17 cellular contexts compared by ENCODE assay signal in genomic region chr11:70517996-70518907, GRCh38.
DNase-seq lines count a peak whose midpoint lies in the region; ATAC-seq, FAIRE-seq and TF ChIP-seq lines count a peak whose summit lies in the region.
"Had no signal": no experiment of that assay in that cellular context is flagged by ENCODE, and none has a peak within 500 bp of the region (broad histone marks: within the 10 kb centered on the region; RNA-seq: fewer than 3 reads in every experiment).

No MANE protein-coding gene starts in this region.

- no peaks in the 10 kb centered on the region for H3K9me1 ChIP-seq in keratinocyte (ENCODE audit: control insufficient read depth, extremely low read depth, insufficient read depth, low read length)

- H3K27me3 ChIP-seq in keratinocyte (ENCODE audit: control insufficient read depth, extremely low read depth, insufficient read depth, low read length) = peaks cover 3% of the 10 kb centered on the region
- H3K27me3 ChIP-seq: Peyer's patch, transverse colon had no signal

- H3K79me2 ChIP-seq in keratinocyte (ENCODE audit: control insufficient read depth, insufficient read depth, low read length) = no peaks in the 10 kb centered on the region

- FAIRE-seq in keratinocyte (lab: Jason Lieb, UNC) = no peak
- FAIRE-seq: HTR-8/SVneo, islet of Langerhans had no signal

- TF ChIP-seq CTCF in AG09309 (IDR thresholded peaks at IDR 0.05; ENCODE audit: control insufficient read depth, insufficient read depth, low read depth, low read length, missing control alignments) = no peak
- TF ChIP-seq CTCF in keratinocyte (optimal IDR thresholded peaks at IDR 0.05 in 1 of 3, IDR thresholded peaks at IDR 0.05 in 1 of 3, conservative IDR thresholded peaks at IDR 0.05 in 1 of 3; ENCODE audit: extremely low read depth in 1 of 3, insufficient read depth in 2 of 3, low read length in 3 of 3) = no peak

- H3K9ac ChIP-seq in keratinocyte (ENCODE audit: control insufficient read depth, extremely low read depth, insufficient read depth, low read length) = no peak overlapping the region

- H3K9me3 ChIP-seq in keratinocyte (ENCODE audit: control insufficient read depth, low read depth, low read length) = no peaks in the 10 kb centered on the region

- DNase-seq in AG09309 (ENCODE audit: low read depth) = peak; percentile 52
- DNase-seq in HS-27A (ENCODE audit: low read depth) = peak; percentile 58
- peak; percentile 7 for DNase-seq in keratinocyte (ENCODE audit: low read depth, low spot score)
- DNase-seq in stimulated activated CD4-positive, alpha-beta T cell treated with anti-CD3 and anti-CD28 coated beads, Interleukin-4, amount 100 ng/mL, for 4 hours = no peak
- DNase-seq in NCI-H1417 treated with DMSO at 0.1 percent for 48 hours (lab: John Stamatoyannopoulos, UW) = no peak
- DNase-seq: activated CD4-positive, alpha-beta T cell treated with anti-CD3 and anti-CD28 coated beads for 36 hours; activated gamma-delta T cell treated with Interleukin-2 at 50 U/mL for 16 hours; CD8-positive, alpha-beta T cell; effector memory CD4-positive, alpha-beta T cell; NCI-H1694 treated with DMSO at 0.1 percent for 48 hours; transverse colon had no signal

- no peaks in the 10 kb centered on the region for H3K4me1 ChIP-seq in keratinocyte (ENCODE audit: control insufficient read depth, extremely low read depth, insufficient read depth, low read length)
- H3K4me1 ChIP-seq: Peyer's patch, transverse colon had no signal

- no peak overlapping the region for H2AFZ ChIP-seq in keratinocyte (ENCODE audit: control insufficient read depth, low read length)

- no peaks in the 10 kb centered on the region for H3K36me3 ChIP-seq in keratinocyte (ENCODE audit: control insufficient read depth in 2 of 2, extremely low read depth in 1 of 2, insufficient read depth in 2 of 2, low read length in 2 of 2)
- H3K36me3 ChIP-seq: Peyer's patch, transverse colon had no signal

- H3K4me3 ChIP-seq in AG09309 (ENCODE audit: control insufficient read depth, low read depth, low read length) (no peak overlapping the region), keratinocyte (ENCODE audit: control insufficient read depth in 2 of 3, extremely low read depth in 1 of 3, insufficient read depth in 2 of 3, low read depth in 1 of 3, low read length in 3 of 3) (no peak overlapping the region)
- H3K4me3 ChIP-seq: Peyer's patch, transverse colon had no signal

- no peaks in the 10 kb centered on the region for H4K20me1 ChIP-seq in keratinocyte (ENCODE audit: control insufficient read depth, extremely low read depth, insufficient read depth, low read length)

- dilution Hi-C loops in keratinocyte (cut with MboI; ENCODE audit: extremely low pct_ligation_motif_present, low sequenced_read_pairs) = no loop called here

- no peak overlapping the region for H3K4me2 ChIP-seq in keratinocyte (ENCODE audit: control insufficient read depth, extremely low read depth, insufficient read depth, low read depth, low read length)

- H3K27ac ChIP-seq in angular gyrus (ENCODE audit: low read depth, low read length) = peak overlapping the region; percentile 13
- H3K27ac ChIP-seq in keratinocyte (ENCODE audit: control insufficient read depth, insufficient read depth, low read length) = no peak overlapping the region
- H3K27ac ChIP-seq: Peyer's patch, transverse colon had no signal

- ATAC-seq in HG02973 (IDR thresholded peaks at IDR 0.05; ENCODE audit: unreplicated experiment) = no peak
- no peak for ATAC-seq in HG02759 (IDR thresholded peaks at IDR 0.05; ENCODE audit: unreplicated experiment)
- ATAC-seq: activated CD4-positive, alpha-beta T cell treated with anti-CD3 and anti-CD28 coated beads for 36 hours; CD8-positive, alpha-beta T cell had no signal

Comparison
In these comparisons a context has a peak if more than half of its experiments do, and no peak if none do; other contexts are left out.
1. DNase-seq: peak in AG09309 (single experiment), HS-27A (single experiment) and keratinocyte (single experiment); none in stimulated activated CD4-positive, alpha-beta T cell treated with anti-CD3 and anti-CD28 coated beads, Interleukin-4, amount 100 ng/mL, for 4 hours (0 of 2) and NCI-H1417 treated with DMSO at 0.1 percent for 48 hours (single experiment).